In genomic region chr4:183906486-183906735, GRCh38 we compare ENCODE assay signal across 1 cellular context.
TF ChIP-seq lines count a peak whose summit lies in the region.

No MANE protein-coding gene starts in this region.

TF ChIP-seq in liver, 16 proteins besides CTCF, POLR2A, EP300 and RAD21 (continued from another document):
- TF ChIP-seq, protein P1, sequence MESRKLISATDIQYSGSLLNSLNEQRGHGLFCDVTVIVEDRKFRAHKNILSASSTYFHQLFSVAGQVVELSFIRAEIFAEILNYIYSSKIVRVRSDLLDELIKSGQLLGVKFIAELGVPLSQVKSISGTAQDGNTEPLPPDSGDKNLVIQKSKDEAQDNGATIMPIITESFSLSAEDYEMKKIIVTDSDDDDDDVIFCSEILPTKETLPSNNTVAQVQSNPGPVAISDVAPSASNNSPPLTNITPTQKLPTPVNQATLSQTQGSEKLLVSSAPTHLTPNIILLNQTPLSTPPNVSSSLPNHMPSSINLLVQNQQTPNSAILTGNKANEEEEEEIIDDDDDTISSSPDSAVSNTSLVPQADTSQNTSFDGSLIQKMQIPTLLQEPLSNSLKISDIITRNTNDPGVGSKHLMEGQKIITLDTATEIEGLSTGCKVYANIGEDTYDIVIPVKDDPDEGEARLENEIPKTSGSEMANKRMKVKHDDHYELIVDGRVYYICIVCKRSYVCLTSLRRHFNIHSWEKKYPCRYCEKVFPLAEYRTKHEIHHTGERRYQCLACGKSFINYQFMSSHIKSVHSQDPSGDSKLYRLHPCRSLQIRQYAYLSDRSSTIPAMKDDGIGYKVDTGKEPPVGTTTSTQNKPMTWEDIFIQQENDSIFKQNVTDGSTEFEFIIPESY (IDR thresholded peaks at IDR 0.05): no peak
- no peak for TF ChIP-seq FOXA2 (IDR thresholded peaks at IDR 0.05)
- TF ChIP-seq NR2F2 (IDR thresholded peaks at IDR 0.05): no peak
- TF ChIP-seq HNF4G (IDR thresholded peaks at IDR 0.05): no peak
- TF ChIP-seq JUND (IDR thresholded peaks at IDR 0.05): no peak
- no peak for TF ChIP-seq HNF4A (conservative IDR thresholded peaks at IDR 0.05)
- TF ChIP-seq GABPA (IDR thresholded peaks at IDR 0.05 in 1 of 2, conservative IDR thresholded peaks at IDR 0.05 in 1 of 2): no peak
- TF ChIP-seq FOXA1 (IDR thresholded peaks at IDR 0.05): no peak
- no peak for TF ChIP-seq RXRA (IDR thresholded peaks at IDR 0.05)
- TF ChIP-seq EGR1 (IDR thresholded peaks at IDR 0.05; ENCODE audit: low read depth in 2 of 2): no peak
- no peak for TF ChIP-seq SP1 (IDR thresholded peaks at IDR 0.05)
